ENCODE assay signal across 8 cellular contexts in the genomic region with DNA sequence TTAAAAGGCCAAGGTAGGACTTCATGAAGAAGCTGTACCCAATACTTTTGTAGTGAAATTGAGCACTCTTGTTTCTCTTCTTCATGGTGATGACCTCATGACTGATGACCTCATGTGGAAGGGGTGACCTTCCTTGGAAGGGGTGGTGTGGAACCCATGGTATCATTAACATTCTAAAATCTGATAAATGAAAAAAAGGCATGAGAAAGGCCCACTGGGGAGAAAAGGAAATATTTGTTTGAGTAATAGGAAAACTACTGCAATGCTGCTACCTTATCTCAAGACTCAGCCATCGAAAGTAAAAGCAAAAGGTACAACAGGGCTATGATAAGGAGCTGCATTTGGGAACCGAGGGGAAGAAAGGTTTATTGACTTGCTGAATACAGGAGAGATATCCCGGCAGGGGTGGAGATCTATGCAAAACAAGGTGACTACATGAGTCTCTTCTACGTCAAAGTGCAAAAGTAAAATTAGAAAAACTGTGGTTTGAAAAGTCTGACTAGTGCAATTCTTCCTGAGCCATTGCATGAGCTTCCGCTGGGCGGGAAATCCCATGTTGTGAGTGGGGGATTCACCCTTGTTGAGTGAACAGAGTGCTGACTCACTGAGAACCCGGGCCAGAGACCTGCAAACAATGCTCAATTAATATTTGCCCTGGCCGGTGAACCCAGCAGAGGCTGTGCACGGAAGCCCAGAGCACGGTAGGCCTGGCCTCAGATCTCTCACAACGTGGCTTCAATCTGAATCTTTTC.
DNase-seq lines count a peak whose midpoint lies in the region; ATAC-seq, FAIRE-seq and TF ChIP-seq lines count a peak whose summit lies in the region.

No MANE protein-coding gene starts in this region.

- no peaks in the 10 kb centered on the region for H3K4me1 ChIP-seq in kidney (ENCODE audit: control insufficient read depth in 1 of 2, insufficient read depth in 1 of 2, low read depth in 1 of 2, low read length in 2 of 2)

- H3K4me1 Mint-ChIP-seq in activated naive CD8-positive, alpha-beta T cell treated with anti-CD3 and anti-CD28 coated beads for 36 hours = peaks cover 20% of the 10 kb centered on the region

- ATAC-seq in GM18907 (IDR thresholded peaks at IDR 0.05; ENCODE audit: unreplicated experiment) (peak; percentile 95), HG03025 (IDR thresholded peaks at IDR 0.05; ENCODE audit: low FRiP score, unreplicated experiment) (peak; percentile 86)

- intact Hi-C loops in kidney (cut with DNase I) = no loop called here

- H3K4me3 Mint-ChIP-seq in activated naive CD8-positive, alpha-beta T cell treated with anti-CD3 and anti-CD28 coated beads for 36 hours = peak overlapping the region; percentile 8

- H3K9ac ChIP-seq in kidney (ENCODE audit: low read length in 2 of 2) = no peak overlapping the region

- no peaks in the 10 kb centered on the region for H3K36me3 ChIP-seq in kidney (ENCODE audit: control insufficient read depth in 1 of 2, insufficient read depth in 2 of 2, low read length in 2 of 2)

- no peak for TF ChIP-seq CTCF in kidney (IDR thresholded peaks at IDR 0.05; ENCODE audit: borderline replicate concordance, extremely low read depth, insufficient read depth)
- no peak for TF ChIP-seq CTCF in coronary artery (IDR thresholded peaks at IDR 0.05)

- H3K27ac Mint-ChIP-seq in activated naive CD8-positive, alpha-beta T cell treated with anti-CD3 and anti-CD28 coated beads for 36 hours = peak overlapping the region; percentile 77

- DNase-seq in RPMI8226 (peak; percentile 92), kidney (peak; percentile 83), amniotic stem cell (lab: John Stamatoyannopoulos, UW) (no peak), coronary artery (ENCODE audit: low spot score) (no peak)
- DNase-seq in activated naive CD8-positive, alpha-beta T cell treated with anti-CD3 and anti-CD28 coated beads for 36 hours = peak; percentile 60
- peak; percentile 84 for DNase-seq in stimulated activated CD4-positive, alpha-beta T cell treated with anti-CD3 and anti-CD28 coated beads, Interleukin-4, amount 100 ng/mL, for 24 hours

- peaks cover 1% of the 10 kb centered on the region for H3K36me3 Mint-ChIP-seq in activated naive CD8-positive, alpha-beta T cell treated with anti-CD3 and anti-CD28 coated beads for 36 hours

- no peak overlapping the region for H3K27ac ChIP-seq in kidney (ENCODE audit: low read depth in 2 of 2, low read length in 2 of 2)
- H3K27ac ChIP-seq in coronary artery = no peak overlapping the region

- H3K9me3 ChIP-seq in kidney (ENCODE audit: control insufficient read depth in 1 of 2, low read length in 2 of 2) = no peaks in the 10 kb centered on the region

- no peaks in the 10 kb centered on the region for H3K9me3 Mint-ChIP-seq in activated naive CD8-positive, alpha-beta T cell treated with anti-CD3 and anti-CD28 coated beads for 36 hours

- no peak overlapping the region for H3K4me3 ChIP-seq in kidney (ENCODE audit: low read length in 2 of 2)
- no peak overlapping the region for H3K4me3 ChIP-seq in coronary artery

- peaks cover 13% of the 10 kb centered on the region for H3K27me3 Mint-ChIP-seq in activated naive CD8-positive, alpha-beta T cell treated with anti-CD3 and anti-CD28 coated beads for 36 hours

- no peak for FAIRE-seq in kidney (lab: Jason Lieb, UNC)

Comparison
In these comparisons a context has a peak if more than half of its experiments do, and no peak if none do; other contexts are left out.
1. DNase-seq: peak in RPMI8226 (single experiment), activated naive CD8-positive, alpha-beta T cell treated with anti-CD3 and anti-CD28 coated beads for 36 hours (single experiment), kidney (single experiment) and stimulated activated CD4-positive, alpha-beta T cell treated with anti-CD3 and anti-CD28 coated beads, Interleukin-4, amount 100 ng/mL, for 24 hours (single experiment); none in amniotic stem cell (single experiment) and coronary artery (single experiment).